9 cellular contexts compared by ENCODE assay signal in the genomic region with DNA sequence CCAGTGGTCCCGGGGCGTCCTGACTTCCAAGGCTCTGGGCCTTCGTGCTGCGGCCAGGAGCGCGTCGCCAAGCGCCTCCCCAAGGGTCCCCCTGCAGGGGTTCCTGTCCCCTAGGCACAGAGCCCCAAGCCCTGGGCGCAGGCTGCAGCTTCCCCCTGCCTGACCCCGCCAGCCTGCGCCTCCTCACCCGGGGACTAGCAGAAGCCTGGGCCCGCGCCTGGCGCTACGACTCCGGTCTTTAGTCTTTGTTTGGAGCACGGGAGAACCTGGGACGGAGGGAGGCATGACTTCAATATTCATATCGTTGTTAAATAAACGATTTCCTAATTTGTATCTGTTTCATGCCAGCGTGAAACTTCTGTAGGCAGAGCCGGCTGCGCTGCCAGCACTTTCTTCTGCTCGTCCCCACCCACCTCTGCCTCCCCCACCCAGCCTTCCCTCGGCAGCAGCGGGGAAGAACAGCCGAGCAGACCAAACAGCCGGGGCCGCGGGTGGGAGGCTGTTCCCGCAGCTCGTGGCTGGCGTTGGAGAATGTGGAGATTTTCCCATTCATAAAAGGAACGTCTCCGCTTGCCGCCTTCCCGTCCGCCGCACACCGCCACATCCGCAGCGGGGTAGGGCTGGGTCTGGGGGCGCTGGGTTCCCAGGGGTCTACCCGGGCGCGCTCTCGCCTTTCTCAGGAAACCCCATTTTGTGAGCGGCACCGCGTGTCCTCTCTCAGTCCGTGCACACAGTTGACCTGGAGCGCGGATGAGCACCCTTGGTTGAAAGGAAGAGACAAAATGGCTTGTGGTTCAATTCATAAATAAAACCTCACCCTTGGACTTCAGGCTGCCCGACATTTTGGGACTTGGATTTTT.
DNase-seq lines count a peak whose midpoint lies in the region; ATAC-seq lines count a peak whose summit lies in the region.
"Had no signal": no experiment of that assay in that cellular context is flagged by ENCODE, and none has a peak within 500 bp of the region (broad histone marks: within the 10 kb centered on the region; RNA-seq: fewer than 3 reads in every experiment).

No MANE protein-coding gene starts in this region.

- no peak for ATAC-seq in HG02981 (IDR thresholded peaks at IDR 0.05; ENCODE audit: unreplicated experiment)

- H3K4me3 ChIP-seq in iPS-11a (ENCODE audit: low read depth, low read length): peak overlapping the region; percentile 30

- DNase-seq in NCI-H1417 (lab: John Stamatoyannopoulos, UW) (peak in 2 of 3 experiments; percentile 67 to 69), NCI-H1417 treated with DMSO at 0.1 percent for 48 hours (lab: John Stamatoyannopoulos, UW) (no peak), NCI-H2227 treated with DMSO at 0.1 percent for 48 hours (lab: John Stamatoyannopoulos, UW) (peak; percentile 88), retina (peak; percentile 88), activated gamma-delta T cell (lab: John Stamatoyannopoulos, UW) (no peak), EL (no peak)
- DNase-seq: upper lobe of right lung had no signal

Comparison
In these comparisons a context has a peak if more than half of its experiments do, and no peak if none do; other contexts are left out.
1. DNase-seq: peak in NCI-H1417 (2 of 3), NCI-H2227 treated with DMSO at 0.1 percent for 48 hours (single experiment) and retina (single experiment); none in NCI-H1417 treated with DMSO at 0.1 percent for 48 hours (single experiment), activated gamma-delta T cell (single experiment) and EL (single experiment).